Comparison of ENCODE assay signal across 8 cellular contexts in the genomic region with DNA sequence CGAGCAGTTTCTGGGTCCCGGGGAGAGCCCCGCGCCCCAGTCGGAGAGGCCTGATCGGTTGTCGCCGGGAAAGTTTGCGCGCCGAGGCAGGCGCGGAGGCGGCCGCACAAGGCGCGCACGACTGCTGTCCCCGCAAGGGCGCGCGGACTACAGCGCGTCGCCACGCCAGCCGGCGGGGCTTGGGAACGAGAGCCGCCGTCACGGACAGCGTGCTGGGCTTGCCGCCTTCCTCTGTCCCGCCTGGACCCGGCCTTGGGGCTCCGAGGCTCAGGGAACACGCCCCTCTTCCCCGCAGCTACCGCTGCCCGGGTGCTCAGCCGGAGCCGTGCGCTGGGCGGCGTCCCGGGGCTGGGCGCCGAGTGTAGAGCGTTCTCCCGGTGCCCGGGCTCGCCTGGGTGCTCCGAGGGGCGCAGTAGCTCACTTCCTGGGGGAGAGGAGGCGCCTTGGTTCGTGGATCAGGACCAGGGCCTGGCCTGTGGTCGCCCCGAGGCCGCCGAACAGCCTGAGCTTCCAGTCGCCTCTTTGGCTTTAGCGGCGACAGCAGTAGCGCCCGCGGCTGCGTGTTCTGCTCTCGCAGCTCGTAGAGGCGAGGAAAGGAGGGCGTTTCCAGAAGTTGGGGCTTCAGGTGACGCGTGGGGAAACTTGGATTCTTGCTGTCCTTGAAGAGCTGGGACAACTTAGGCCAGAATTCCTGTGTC. TPM values are rescaled to one million over a fixed set of nuclear protein-coding genes. Genes with fewer than 3 reads are reported as not detected.
DNase-seq lines count a peak whose midpoint lies in the region; FAIRE-seq and TF ChIP-seq lines count a peak whose summit lies in the region.

No MANE protein-coding gene starts in this region.

- no peak overlapping the region for H3K27ac Mint-ChIP-seq in T-helper 1 cell treated with Interleukin-12 subunit alpha and Interleukin-12 subunit beta and Interleukin-4 antibody, amounts not matched to agents 30 μg/mL and 1 μg/mL, for 36 hours
- no peak overlapping the region for H3K27ac Mint-ChIP-seq in immature natural killer cell

- no peaks in the 10 kb centered on the region for H3K4me1 ChIP-seq in HEK293 (ENCODE audit: control insufficient read depth, insufficient read depth, low read length)

- peak overlapping the region; percentile 89 for H3K4me3 Mint-ChIP-seq in T-helper 1 cell treated with Interleukin-12 subunit alpha and Interleukin-12 subunit beta and Interleukin-4 antibody, amounts not matched to agents 30 μg/mL and 1 μg/mL, for 36 hours
- peak overlapping the region; percentile 91 to 97 (median 95) for H3K4me3 Mint-ChIP-seq in immature natural killer cell

- peaks cover 3% of the 10 kb centered on the region for H3K27me3 ChIP-seq in bronchial epithelial cell (ENCODE audit: control insufficient read depth, insufficient read depth, low read length)

- H3K36me3 ChIP-seq in HEK293 (ENCODE audit: control insufficient read depth in 2 of 2, insufficient read depth in 1 of 2, low read length in 2 of 2) (no peaks in the 10 kb centered on the region), bronchial epithelial cell (ENCODE audit: control insufficient read depth, insufficient read depth, low read length) (no peaks in the 10 kb centered on the region)

- CTCF ChIA-PET in HEK293 (lab: Yijun Ruan, JAX): interaction anchor here (0.6 to 0.8 kb wide), 2 partner anchors 351 to 399 kb away, joined by 3 to 4 read pairs; no protein-coding TSS in a partner anchor

- peaks cover 31% of the 10 kb centered on the region for H3K27me3 Mint-ChIP-seq in T-helper 1 cell treated with Interleukin-12 subunit alpha and Interleukin-12 subunit beta and Interleukin-4 antibody, amounts not matched to agents 30 μg/mL and 1 μg/mL, for 36 hours (ENCODE audit: low read depth)
- peaks cover 6 to 29% (median 20%) of the 10 kb centered on the region in 3 donors for H3K27me3 Mint-ChIP-seq in immature natural killer cell (ENCODE audit: low read depth in 3 of 3)

- no peaks in the 10 kb centered on the region for H3K9me3 Mint-ChIP-seq in T-helper 1 cell treated with Interleukin-12 subunit alpha and Interleukin-12 subunit beta and Interleukin-4 antibody, amounts not matched to agents 30 μg/mL and 1 μg/mL, for 36 hours
- no peaks in the 10 kb centered on the region for H3K9me3 Mint-ChIP-seq in immature natural killer cell

- H3K27ac ChIP-seq in HEK293 (ENCODE audit: extremely low read depth, low read depth, low read length): peak overlapping the region; percentile 31; the same call in 1 of the 2 replicates

- FAIRE-seq in bronchial epithelial cell (lab: Jason Lieb, UNC) (no peak), RCC 7860 (lab: Jason Lieb, UNC) (no peak)

- H3K4me3 ChIP-seq in HEK293 (ENCODE audit: low read depth, low read length): peak overlapping the region; percentile 95
- H3K4me3 ChIP-seq in bronchial epithelial cell (ENCODE audit: low read depth, low read length): peak overlapping the region; percentile 79
- peak overlapping the region; percentile 99 for H3K4me3 ChIP-seq in skeletal muscle cell (ENCODE audit: low read depth, low read length)

- POLR2A ChIA-PET in HEK293 (lab: Yijun Ruan, JAX): interaction anchor here (1.8 kb wide), 1 partner anchor 16 kb away, joined by 4 read pairs; no protein-coding TSS in a partner anchor

- no peaks in the 10 kb centered on the region for H3K36me3 Mint-ChIP-seq in T-helper 1 cell treated with Interleukin-12 subunit alpha and Interleukin-12 subunit beta and Interleukin-4 antibody, amounts not matched to agents 30 μg/mL and 1 μg/mL, for 36 hours (ENCODE audit: low read depth)
- H3K36me3 Mint-ChIP-seq in immature natural killer cell: no peaks in the 10 kb centered on the region

- H3K4me1 Mint-ChIP-seq in T-helper 1 cell treated with Interleukin-12 subunit alpha and Interleukin-12 subunit beta and Interleukin-4 antibody, amounts not matched to agents 30 μg/mL and 1 μg/mL, for 36 hours (ENCODE audit: low read depth): peaks cover 17% of the 10 kb centered on the region
- H3K4me1 Mint-ChIP-seq in immature natural killer cell: peaks cover 20 to 26% of the 10 kb centered on the region in 2 donors

- peak; percentile 80 for TF ChIP-seq CTCF in HEK293 (tag by site-specific recombination; IDR thresholded peaks at IDR 0.05)
- peak; percentile 33 for TF ChIP-seq CTCF in bronchial epithelial cell (IDR thresholded peaks at IDR 0.05; ENCODE audit: insufficient read depth, low read length, severe bottlenecking)

- no peaks in the 10 kb centered on the region for H3K9me3 ChIP-seq in HEK293 (ENCODE audit: control insufficient read depth, insufficient read depth, low read depth, low read length)

- DNase-seq in AG20443 (ENCODE audit: low spot score) (peak; percentile 81), bronchial epithelial cell (ENCODE audit: low read depth) (no peak), immature natural killer cell (peak; percentile 7 to 19 (median 14)), skeletal muscle cell (ENCODE audit: low read depth) (no peak), SKM-1 (lab: John Stamatoyannopoulos, UW; ENCODE audit: unreplicated experiment) (no peak), RCC 7860 (ENCODE audit: low spot score) (no peak)

TF ChIP-seq in HEK293, 187 proteins besides CTCF, POLR2A, EP300 and RAD21 (continues in another document):
- TF ChIP-seq ZNF266 (tag by site-specific recombination; IDR thresholded peaks at IDR 0.05; ENCODE audit: low read depth) (no peak), ZNF148 (tag by site-specific recombination; IDR thresholded peaks at IDR 0.05; ENCODE audit: borderline replicate concordance) (no peak), ZNF366 (tag by site-specific recombination; conservative IDR thresholded peaks at IDR 0.05) (no peak), SCRT1 (tag by site-specific recombination; IDR thresholded peaks at IDR 0.05; ENCODE audit: borderline replicate concordance) (no peak), ZNF701 (tag by site-specific recombination; IDR thresholded peaks at IDR 0.05) (no peak), ZNF610 (tag by site-specific recombination; IDR thresholded peaks at IDR 0.05; ENCODE audit: borderline replicate concordance) (no peak), OSR2 (tag by site-specific recombination; IDR thresholded peaks at IDR 0.05) (0 out of 2 replicates have a peak, but pooled peaks have one; percentile 11), ZNF155 (tag by site-specific recombination; IDR thresholded peaks at IDR 0.05) (no peak), MYNN (tag by site-specific recombination; IDR thresholded peaks at IDR 0.05; ENCODE audit: borderline replicate concordance) (no peak), ZNF248 (tag by site-specific recombination; IDR thresholded peaks at IDR 0.05) (no peak), ZBTB20 (tag by site-specific recombination; IDR thresholded peaks at IDR 0.05) (peak; percentile 94), ZNF585B (tag by site-specific recombination; IDR thresholded peaks at IDR 0.05) (no peak), ZNF776 (tag by site-specific recombination; IDR thresholded peaks at IDR 0.05; ENCODE audit: borderline replicate concordance) (no peak), GLIS1 (tag by site-specific recombination; IDR thresholded peaks at IDR 0.05) (no peak), ZNF10 (tag by site-specific recombination; IDR thresholded peaks at IDR 0.05) (no peak), SCRT2 (tag by site-specific recombination; IDR thresholded peaks at IDR 0.05) (no peak), ZNF416 (tag by site-specific recombination; IDR thresholded peaks at IDR 0.05) (no peak), ZNF521 (tag by site-specific recombination; IDR thresholded peaks at IDR 0.05) (no peak)
- TF ChIP-seq, protein P1, sequence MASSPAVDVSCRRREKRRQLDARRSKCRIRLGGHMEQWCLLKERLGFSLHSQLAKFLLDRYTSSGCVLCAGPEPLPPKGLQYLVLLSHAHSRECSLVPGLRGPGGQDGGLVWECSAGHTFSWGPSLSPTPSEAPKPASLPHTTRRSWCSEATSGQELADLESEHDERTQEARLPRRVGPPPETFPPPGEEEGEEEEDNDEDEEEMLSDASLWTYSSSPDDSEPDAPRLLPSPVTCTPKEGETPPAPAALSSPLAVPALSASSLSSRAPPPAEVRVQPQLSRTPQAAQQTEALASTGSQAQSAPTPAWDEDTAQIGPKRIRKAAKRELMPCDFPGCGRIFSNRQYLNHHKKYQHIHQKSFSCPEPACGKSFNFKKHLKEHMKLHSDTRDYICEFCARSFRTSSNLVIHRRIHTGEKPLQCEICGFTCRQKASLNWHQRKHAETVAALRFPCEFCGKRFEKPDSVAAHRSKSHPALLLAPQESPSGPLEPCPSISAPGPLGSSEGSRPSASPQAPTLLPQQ (tag by site-specific recombination; IDR thresholded peaks at IDR 0.05): no peak
- TF ChIP-seq, protein P2, sequence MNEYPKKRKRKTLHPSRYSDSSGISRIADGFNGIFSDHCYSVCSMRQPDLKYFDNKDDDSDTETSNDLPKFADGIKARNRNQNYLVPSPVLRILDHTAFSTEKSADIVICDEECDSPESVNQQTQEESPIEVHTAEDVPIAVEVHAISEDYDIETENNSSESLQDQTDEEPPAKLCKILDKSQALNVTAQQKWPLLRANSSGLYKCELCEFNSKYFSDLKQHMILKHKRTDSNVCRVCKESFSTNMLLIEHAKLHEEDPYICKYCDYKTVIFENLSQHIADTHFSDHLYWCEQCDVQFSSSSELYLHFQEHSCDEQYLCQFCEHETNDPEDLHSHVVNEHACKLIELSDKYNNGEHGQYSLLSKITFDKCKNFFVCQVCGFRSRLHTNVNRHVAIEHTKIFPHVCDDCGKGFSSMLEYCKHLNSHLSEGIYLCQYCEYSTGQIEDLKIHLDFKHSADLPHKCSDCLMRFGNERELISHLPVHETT (tag by site-specific recombination; IDR thresholded peaks at IDR 0.05): no peak

RNA-seq across cellular contexts. Expression of gene TLN2, which starts 1.4 kb away (rescaled TPM):
- 4.7 and 14.1 TPM in 2 replicates for total RNA-seq in bronchial epithelial cell
- under 1 TPM in 2 of 3 donors, not detected in 1; 0.14 to 0.46 TPM for polyA plus RNA-seq in immature natural killer cell

Comparison
In these comparisons a context has a peak if more than half of its experiments do, and no peak if none do; other contexts are left out.
1. DNase-seq: peak in AG20443 (single experiment) and immature natural killer cell (3 of 3); none in bronchial epithelial cell (single experiment), skeletal muscle cell (single experiment), SKM-1 (single experiment) and RCC 7860 (single experiment).
2. Peak in every context shown above with its lines, with median percentiles within 50 percentile points of each other: H3K4me3 ChIP-seq.